Comparison of ENCODE assay signal across 26 cellular contexts in the genomic region with DNA sequence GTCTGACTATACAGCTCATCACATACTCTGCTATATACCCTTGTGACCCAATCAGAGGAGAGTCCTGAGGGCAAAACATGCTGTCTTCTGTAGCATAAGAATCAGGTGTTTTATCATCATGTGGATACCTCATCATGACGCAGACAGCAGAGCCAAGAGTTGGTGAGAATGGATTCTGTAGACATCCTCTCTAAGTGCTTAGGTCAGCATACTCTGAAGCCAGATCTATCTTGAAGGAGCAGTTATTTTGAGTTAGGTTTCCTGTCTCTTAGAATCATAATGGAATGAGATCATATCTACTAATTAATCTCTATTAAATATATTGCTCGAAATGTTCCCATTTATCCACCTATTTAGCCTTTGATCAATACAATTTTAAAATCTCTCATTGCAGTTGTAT.
DNase-seq lines count a peak whose midpoint lies in the region; ATAC-seq, FAIRE-seq and TF ChIP-seq lines count a peak whose summit lies in the region.
"Had no signal": no experiment of that assay in that cellular context is flagged by ENCODE, and none has a peak within 500 bp of the region (broad histone marks: within the 10 kb centered on the region; RNA-seq: fewer than 3 reads in every experiment).

No MANE protein-coding gene starts in this region.

- H3K4me3 ChIP-seq in mammary epithelial cell (replicated peaks in 1 of 3; ENCODE audit: insufficient read depth in 1 of 3, low read depth in 2 of 3, low read length in 3 of 3) (no peak overlapping the region), K562 (no peak overlapping the region)
- H3K4me3 ChIP-seq: BLaER1 treated with 17β-estradiol and CSF1 and Interleukin-3, amounts not matched to agents 10 nM and 100 nM; HAP-1 had no signal

- TF ChIP-seq EP300 in K562 (IDR thresholded peaks at IDR 0.05; ENCODE audit: low read length): no peak

- FAIRE-seq in K562 (lab: Jason Lieb, UNC): no peak
- FAIRE-seq: A204.1, D721Med, GM12892, H54 had no signal

- TF ChIP-seq CTCF in mammary epithelial cell (conservative IDR thresholded peaks at IDR 0.05 in 1 of 2, IDR thresholded peaks at IDR 0.05 in 1 of 2; ENCODE audit: extremely low read depth in 1 of 2, insufficient read depth in 1 of 2, low read depth in 1 of 2, low read length in 2 of 2) (no peak), MCF 10A (IDR thresholded peaks at IDR 0.05; ENCODE audit: unreplicated experiment) (no peak), GM13977 (IDR thresholded peaks at IDR 0.05; ENCODE audit: extremely low read depth, insufficient read depth, missing control alignments) (no peak), K562 (IDR thresholded peaks at IDR 0.05 in 2 of 3, conservative IDR thresholded peaks at IDR 0.05 in 1 of 3; ENCODE audit: insufficient read depth in 2 of 3, low read depth in 1 of 3, low read length in 3 of 3) (no peak)

- H3K36me3 ChIP-seq in mammary epithelial cell (ENCODE audit: insufficient read depth, low read length): no peaks in the 10 kb centered on the region
- H3K36me3 ChIP-seq in K562 (ENCODE audit: control insufficient read depth, insufficient read depth, low read length): no peaks in the 10 kb centered on the region
- H3K36me3 ChIP-seq: BE2C; BLaER1 treated with 17β-estradiol and CSF1 and Interleukin-3, amounts not matched to agents 10 nM and 100 nM; HAP-1 had no signal

- H3K4me1 ChIP-seq in mammary epithelial cell (ENCODE audit: insufficient read depth, low read length): no peaks in the 10 kb centered on the region
- no peaks in the 10 kb centered on the region for H3K4me1 ChIP-seq in K562 (replicated peaks in 1 of 2; ENCODE audit: control insufficient read depth in 2 of 2, insufficient read depth in 2 of 2, low read length in 2 of 2)
- H3K4me1 ChIP-seq: BE2C; BLaER1 treated with 17β-estradiol and CSF1 and Interleukin-3, amounts not matched to agents 10 nM and 100 nM; HAP-1 had no signal

- no peak for TF ChIP-seq POLR2A in K562 (conservative IDR thresholded peaks at IDR 0.05)

- no peaks in the 10 kb centered on the region for H3K36me3 Mint-ChIP-seq in MCF 10A (ENCODE audit: insufficient read depth, unreplicated experiment)
- H3K36me3 Mint-ChIP-seq in stimulated activated effector memory CD8-positive, alpha-beta T cell treated with anti-CD3 and anti-CD28 coated beads, Interleukin-12 subunit alpha, Interleukin-12 subunit beta, amount 100 ng/mL, for 72 hours: no peaks in the 10 kb centered on the region
- H3K36me3 Mint-ChIP-seq: CD14-positive monocyte; CD8-positive, alpha-beta memory T cell had no signal

- H4K20me1 ChIP-seq in mammary epithelial cell (ENCODE audit: insufficient read depth, low read length): no peaks in the 10 kb centered on the region
- H4K20me1 ChIP-seq in K562 (replicated peaks; ENCODE audit: control insufficient read depth, insufficient read depth, low read length): no peaks in the 10 kb centered on the region
- H4K20me1 ChIP-seq: BLaER1 treated with 17β-estradiol and CSF1 and Interleukin-3, amounts not matched to agents 10 nM and 100 nM had no signal

- in situ Hi-C loops in mammary epithelial cell (cut with MboI; ENCODE audit: low sequenced_read_pairs in 2 of 2) (no loop called here), GM13977 (cut with MboI; ENCODE audit: low pct_unique_long_range_greater_than_20kb, low sequenced_read_pairs, unreplicated experiment) (no loop called here), K562 (cut with MboI) (no loop called here)

- H3K27ac ChIP-seq in mammary epithelial cell (ENCODE audit: insufficient read depth, low read depth, low read length) (no peak overlapping the region), K562 (ENCODE audit: extremely low read depth, low read depth, low read length) (no peak overlapping the region)
- H3K27ac ChIP-seq: 22Rv1; BLaER1 treated with 17β-estradiol and CSF1 and Interleukin-3, amounts not matched to agents 10 nM and 100 nM had no signal

- TF ChIP-seq RAD21 in K562 (CRISPR knock-in tag; conservative IDR thresholded peaks at IDR 0.05 in 1 of 2, IDR thresholded peaks at IDR 0.05 in 1 of 2): no peak

- no peak overlapping the region for H3K4me3 Mint-ChIP-seq in MCF 10A (ENCODE audit: unreplicated experiment)
- no peak overlapping the region for H3K4me3 Mint-ChIP-seq in stimulated activated effector memory CD8-positive, alpha-beta T cell treated with anti-CD3 and anti-CD28 coated beads, Interleukin-12 subunit alpha, Interleukin-12 subunit beta, amount 100 ng/mL, for 72 hours
- H3K4me3 Mint-ChIP-seq: CD14-positive monocyte; CD4-positive, alpha-beta T cell; CD8-positive, alpha-beta memory T cell; HFFc6 had no signal

- CTCF ChIA-PET in mammary epithelial cell (lab: Charles Lee; ENCODE audit: low non-redundant PET): no interaction called here
- CTCF ChIA-PET in MCF 10A (lab: Yijun Ruan, JAX): no interaction called here
- CTCF ChIA-PET in K562 (lab: Yijun Ruan, JAX; ENCODE audit: low intra/inter-chr PET ratio): no interaction called here

- ATAC-seq in K562 (no peak), GM18861 (IDR thresholded peaks at IDR 0.05; ENCODE audit: unreplicated experiment) (no peak)
- peak; percentile 36 for ATAC-seq in stimulated activated effector memory CD8-positive, alpha-beta T cell treated with anti-CD3 and anti-CD28 coated beads, Interleukin-12 subunit alpha, Interleukin-12 subunit beta, amount 100 ng/mL, for 72 hours

- BruUV-seq in mammary epithelial cell (replicated peaks; lab: Mats Ljungman, UMichigan) (no TSS peak), MCF 10A (replicated peaks; lab: Mats Ljungman, UMichigan) (no TSS peak), K562 (replicated peaks; lab: Mats Ljungman, UMichigan) (no TSS peak)

- H2AFZ ChIP-seq in mammary epithelial cell (ENCODE audit: low read depth, low read length) (no peak overlapping the region), K562 (ENCODE audit: low read depth, low read length) (no peak overlapping the region)

- H3K4me2 ChIP-seq in mammary epithelial cell (ENCODE audit: insufficient read depth, low read depth, low read length) (no peak overlapping the region), K562 (ENCODE audit: insufficient read depth, low read length) (no peak overlapping the region)
- H3K4me2 ChIP-seq: BLaER1 treated with 17β-estradiol and CSF1 and Interleukin-3, amounts not matched to agents 10 nM and 100 nM had no signal

- dilution Hi-C loops in mammary epithelial cell (cut with HindIII; ENCODE audit: low sequenced_read_pairs): no loop called here

- WGBS in mammary epithelial cell (ENCODE audit: low coverage, missing lambda C conversion rate): 75% methylated on average over 2 of the region's 2 CpGs
- 3% methylated on average over 2 of the region's 2 CpGs for WGBS in K562 (ENCODE audit: insufficient coverage, low coverage, missing lambda C conversion rate)

- H3K79me2 ChIP-seq in mammary epithelial cell (ENCODE audit: insufficient read depth, low read length) (no peaks in the 10 kb centered on the region), K562 (ENCODE audit: control insufficient read depth, insufficient read depth, low read length) (no peaks in the 10 kb centered on the region)

- no peaks in the 10 kb centered on the region for H3K9me3 Mint-ChIP-seq in MCF 10A (ENCODE audit: unreplicated experiment)
- H3K9me3 Mint-ChIP-seq in stimulated activated effector memory CD8-positive, alpha-beta T cell treated with anti-CD3 and anti-CD28 coated beads, Interleukin-12 subunit alpha, Interleukin-12 subunit beta, amount 100 ng/mL, for 72 hours: peaks cover 7% of the 10 kb centered on the region

- DNase-seq in mammary epithelial cell (peak; percentile 0), MCF 10A (ENCODE audit: unreplicated experiment) (no peak), GM13977 (ENCODE audit: low spot score) (peak; percentile 6), K562 (ENCODE audit: extremely low read depth in 1 of 4, low spot score in 3 of 4) (no peak), NCI-H1105 (lab: John Stamatoyannopoulos, UW) (no peak), posterior cingulate gyrus (no peak)
- DNase-seq in stimulated activated effector memory CD8-positive, alpha-beta T cell treated with anti-CD3 and anti-CD28 coated beads, Interleukin-12 subunit alpha, Interleukin-12 subunit beta, amount 100 ng/mL, for 72 hours (ENCODE audit: low spot score in 2 of 2): no peak
- DNase-seq: ACHN; AML-193; BE2C; CD4-positive, alpha-beta T cell; CD8-positive, alpha-beta memory T cell; DMS 273 treated with DMSO at 0.1 percent for 48 hours; DMS79; EL; GOT3; HFFc6 had no signal

- H3K4me1 Mint-ChIP-seq in MCF 10A (ENCODE audit: insufficient read depth, unreplicated experiment): no peaks in the 10 kb centered on the region
- no peaks in the 10 kb centered on the region for H3K4me1 Mint-ChIP-seq in stimulated activated effector memory CD8-positive, alpha-beta T cell treated with anti-CD3 and anti-CD28 coated beads, Interleukin-12 subunit alpha, Interleukin-12 subunit beta, amount 100 ng/mL, for 72 hours
- H3K4me1 Mint-ChIP-seq: CD14-positive monocyte; CD8-positive, alpha-beta memory T cell had no signal

- peaks cover 31% of the 10 kb centered on the region for H3K27me3 Mint-ChIP-seq in MCF 10A (ENCODE audit: insufficient read depth, unreplicated experiment)
- H3K27me3 Mint-ChIP-seq: CD4-positive, alpha-beta T cell; CD8-positive, alpha-beta memory T cell had no signal

- H3K9ac ChIP-seq in mammary epithelial cell (ENCODE audit: insufficient read depth, low read length) (no peak overlapping the region), K562 (ENCODE audit: insufficient read depth in 1 of 2, low read depth in 2 of 2, low read length in 2 of 2) (no peak overlapping the region)
- H3K9ac ChIP-seq: BLaER1 treated with 17β-estradiol and CSF1 and Interleukin-3, amounts not matched to agents 10 nM and 100 nM had no signal

- POLR2A ChIA-PET in MCF 10A (lab: Yijun Ruan, JAX) (no interaction called here), K562 (lab: Yijun Ruan, JAX) (no interaction called here)

- H3K27me3 ChIP-seq in mammary epithelial cell (ENCODE audit: insufficient read depth, low read length): peaks cover 4% of the 10 kb centered on the region
- H3K27me3 ChIP-seq in K562 (ENCODE audit: control insufficient read depth in 2 of 2, insufficient read depth in 2 of 2, low read length in 2 of 2): no peaks in the 10 kb centered on the region
- H3K27me3 ChIP-seq: BE2C; BLaER1 treated with 17β-estradiol and CSF1 and Interleukin-3, amounts not matched to agents 10 nM and 100 nM had no signal

- H3K9me3 ChIP-seq in mammary epithelial cell (replicated peaks; ENCODE audit: insufficient read depth, low read length) (no peaks in the 10 kb centered on the region), K562 (replicated peaks; ENCODE audit: control insufficient read depth, insufficient read depth, low read depth, low read length) (no peaks in the 10 kb centered on the region; the same call in 1 of the 2 replicates)
- H3K9me3 ChIP-seq: BE2C, HAP-1 had no signal

- intact Hi-C loops in mammary epithelial cell (cut with micrococcal nuclease) (no loop called here), MCF 10A (cut with micrococcal nuclease) (no loop called here), K562 (cut with micrococcal nuclease) (no loop called here), posterior cingulate gyrus (cut with DNase I) (no loop called here)

- H3K9me1 ChIP-seq in K562 (ENCODE audit: control insufficient read depth, insufficient read depth, low read length): no peaks in the 10 kb centered on the region

- no peak overlapping the region for H3K27ac Mint-ChIP-seq in MCF 10A (ENCODE audit: low read depth, unreplicated experiment)
- H3K27ac Mint-ChIP-seq in stimulated activated effector memory CD8-positive, alpha-beta T cell treated with anti-CD3 and anti-CD28 coated beads, Interleukin-12 subunit alpha, Interleukin-12 subunit beta, amount 100 ng/mL, for 72 hours: no peak overlapping the region
- H3K27ac Mint-ChIP-seq: CD14-positive monocyte; CD4-positive, alpha-beta T cell; CD8-positive, alpha-beta memory T cell; HFFc6 had no signal

Comparison
In these comparisons a context has a peak if more than half of its experiments do, and no peak if none do; other contexts are left out.
1. DNase-seq: peak in mammary epithelial cell (single experiment) and GM13977 (single experiment); none in MCF 10A (single experiment), K562 (0 of 4), stimulated activated effector memory CD8-positive, alpha-beta T cell treated with anti-CD3 and anti-CD28 coated beads, Interleukin-12 subunit alpha, Interleukin-12 subunit beta, amount 100 ng/mL, for 72 hours (0 of 2), NCI-H1105 (single experiment) and posterior cingulate gyrus (0 of 10).